Comparison of ENCODE assay signal across 16 cellular contexts in genomic region chr9:92911496-92912475, GRCh38. TPM values are rescaled to one million over a fixed set of nuclear protein-coding genes. Genes with fewer than 3 reads are reported as not detected.
A peak's percentile ranks its signal among the peaks of the same experiment; 100 is the strongest.
DNase-seq lines count a peak whose midpoint lies in the region; ATAC-seq and TF ChIP-seq lines count a peak whose summit lies in the region.
"Had no signal": no experiment of that assay in that cellular context is flagged by ENCODE, and none has a peak within 500 bp of the region (broad histone marks: within the 10 kb centered on the region; RNA-seq: fewer than 3 reads in every experiment).

No MANE protein-coding gene starts in this region.

- H3K4me2 ChIP-seq in mesenchymal stem cell (ENCODE audit: low read length, poor library complexity, severe bottlenecking) = no peak overlapping the region

- no peak overlapping the region for H2BK120ac ChIP-seq in mesenchymal stem cell (ENCODE audit: low read depth, low read length)

- H3K18ac ChIP-seq in mesenchymal stem cell (ENCODE audit: low read depth in 1 of 2, low read length in 2 of 2) = peak overlapping the region in 1 of 2 experiments; percentile 34

- no peak overlapping the region for H2BK5ac ChIP-seq in mesenchymal stem cell (ENCODE audit: low read depth, low read length, poor library complexity, severe bottlenecking)

- no peak for TF ChIP-seq CTCF in psoas muscle (IDR thresholded peaks at IDR 0.05)

- H3K9ac ChIP-seq in mesenchymal stem cell (ENCODE audit: low read length) = no peak overlapping the region
- H3K9ac ChIP-seq: BLaER1 treated with 17β-estradiol and CSF1 and Interleukin-3, amounts not matched to agents 10 nM and 100 nM had no signal

- intact Hi-C loops in psoas muscle (cut with DNase I) = no loop called here

- no peak overlapping the region for H2AK5ac ChIP-seq in mesenchymal stem cell (ENCODE audit: low read length, severe bottlenecking)

- H3K27ac ChIP-seq in mesenchymal stem cell (ENCODE audit: low read length, poor library complexity, severe bottlenecking) (no peak overlapping the region), psoas muscle (no peak overlapping the region)
- H3K27ac ChIP-seq: ascending aorta; BLaER1 treated with 17β-estradiol and CSF1 and Interleukin-3, amounts not matched to agents 10 nM and 100 nM; prostate gland; SJSA1 had no signal

- no peak overlapping the region for H3K4me3 ChIP-seq in MG63
- H3K4me3 ChIP-seq in mesenchymal stem cell (ENCODE audit: insufficient read depth in 1 of 2, low read depth in 1 of 2, low read length in 2 of 2) = no peak overlapping the region
- H3K4me3 ChIP-seq in psoas muscle = no peak overlapping the region
- H3K4me3 ChIP-seq: ascending aorta; BLaER1 treated with 17β-estradiol and CSF1 and Interleukin-3, amounts not matched to agents 10 nM and 100 nM; prostate gland; SJSA1 had no signal

- no peaks in the 10 kb centered on the region for H3K27me3 ChIP-seq in MG63
- H3K27me3 ChIP-seq in mesenchymal stem cell (ENCODE audit: control insufficient read depth in 1 of 2, insufficient read depth in 1 of 2, low read length in 2 of 2) = peaks cover 20 to 40% of the 10 kb centered on the region in 2 experiments
- peaks cover 0 to 2% (median 0%) of the 10 kb centered on the region in 3 donors for H3K27me3 ChIP-seq in psoas muscle (ENCODE audit: insufficient read depth in 3 of 3, low read length in 2 of 3)
- H3K27me3 ChIP-seq: ascending aorta; BLaER1 treated with 17β-estradiol and CSF1 and Interleukin-3, amounts not matched to agents 10 nM and 100 nM had no signal

- WGBS in mesenchymal stem cell = 73% methylated on average over 9 of the region's 11 CpGs
- WGBS in psoas muscle, 3 donors = 37 to 47% (median 37%) methylated on average over 11 of the region's 11 CpGs

- H3K23ac ChIP-seq in mesenchymal stem cell (ENCODE audit: low read length in 2 of 2) = no peak overlapping the region

- H3K4ac ChIP-seq in mesenchymal stem cell (ENCODE audit: low read depth in 1 of 2, low read length in 2 of 2) = no peak overlapping the region

- no peak for ATAC-seq in GM21515 (IDR thresholded peaks at IDR 0.05; ENCODE audit: unreplicated experiment)
- ATAC-seq in psoas muscle = no peak

- H3K4me1 ChIP-seq in mesenchymal stem cell (ENCODE audit: control insufficient read depth, insufficient read depth, low read depth, low read length) = no peaks in the 10 kb centered on the region
- no peaks in the 10 kb centered on the region for H3K4me1 ChIP-seq in psoas muscle
- H3K4me1 ChIP-seq: ascending aorta, prostate gland had no signal

- peak; percentile 84 for DNase-seq in COLO829 (ENCODE audit: low spot score)
- DNase-seq in MG63 = peak; percentile 59
- peak; percentile 12 for DNase-seq in brain pericyte (ENCODE audit: low read depth, low spot score)
- DNase-seq in mesenchymal stem cell = peak; percentile 16
- DNase-seq in activated CD4-positive, alpha-beta T cell treated with anti-CD3 and anti-CD28 coated beads, Interleukin-2, amount 50 U/mL, for 4 hours = no peak
- DNase-seq in DMS114 treated with DMSO at 0.1 percent for 48 hours (lab: John Stamatoyannopoulos, UW; ENCODE audit: unreplicated experiment) = no peak
- DNase-seq in psoas muscle = no peak
- DNase-seq: activated T-cell treated with anti-CD3 and anti-CD28 coated beads, Interleukin-2, amount 50 U/mL, for 1 hour; Kasumi-1; mesendoderm; NK-92 treated with Interleukin-12 subunit alpha and Interleukin-12 subunit beta, amount 100 ng/mL, for 24 hours had no signal

- no peak overlapping the region for H3K14ac ChIP-seq in mesenchymal stem cell (ENCODE audit: low read length in 2 of 2)

- H4K91ac ChIP-seq in mesenchymal stem cell (ENCODE audit: low read length) = no peak overlapping the region

- H3K36me3 ChIP-seq in MG63 (no peaks in the 10 kb centered on the region), mesenchymal stem cell (ENCODE audit: control insufficient read depth in 1 of 2, insufficient read depth in 2 of 2, low read depth in 1 of 2, low read length in 2 of 2) (no peaks in the 10 kb centered on the region), psoas muscle (ENCODE audit: insufficient read depth in 1 of 2, low read depth in 1 of 2) (no peaks in the 10 kb centered on the region)
- H3K36me3 ChIP-seq: ascending aorta; BLaER1 treated with 17β-estradiol and CSF1 and Interleukin-3, amounts not matched to agents 10 nM and 100 nM; prostate gland; SJSA1 had no signal

- no peak overlapping the region for H2BK15ac ChIP-seq in mesenchymal stem cell (ENCODE audit: low read depth, poor library complexity, severe bottlenecking)

- no peak overlapping the region for H4K8ac ChIP-seq in mesenchymal stem cell (ENCODE audit: low read length)

- H2AFZ ChIP-seq in mesenchymal stem cell (ENCODE audit: low read depth, low read length) = no peak overlapping the region

- H3K9me3 ChIP-seq in MG63 = no peaks in the 10 kb centered on the region
- no peaks in the 10 kb centered on the region for H3K9me3 ChIP-seq in mesenchymal stem cell (ENCODE audit: control insufficient read depth, low read length)
- H3K9me3 ChIP-seq in psoas muscle = no peaks in the 10 kb centered on the region
- H3K9me3 ChIP-seq: ascending aorta; BLaER1 treated with 17β-estradiol and CSF1 and Interleukin-3, amounts not matched to agents 10 nM and 100 nM; prostate gland; SJSA1 had no signal

- no peak overlapping the region for H2BK12ac ChIP-seq in mesenchymal stem cell (ENCODE audit: low read length in 2 of 2)

- no peaks in the 10 kb centered on the region for H3K79me1 ChIP-seq in mesenchymal stem cell (replicated peaks; ENCODE audit: low read length, poor library complexity, severe bottlenecking)

RNA-seq across cellular contexts. Expression of gene ZNF484, which starts 33.9 kb away (rescaled TPM):
- 5.1 and 6.5 TPM in 2 replicates for total RNA-seq in MG63 (2014; rRNA removed; shearing (Covaris generic); ENCODE audit: low replicate concordance)
- 2.7 TPM for polyA plus RNA-seq in mesenchymal stem cell (2013, experiment 1 of 2)
- polyA plus RNA-seq in mesenchymal stem cell (2013, experiment 2 of 2) = 2.3 TPM
- 1 to 10 TPM; 3.9 to 6.1 (median 4.2) TPM for total RNA-seq in psoas muscle
- polyA plus RNA-seq in psoas muscle = 1 to 10 TPM in 2 of 3 donors, under 1 TPM in 1; 0.79 to 2.6 (median 1.0) TPM

RNA-seq across cellular contexts. Expression of gene FGD3, which starts 35.5 kb away (rescaled TPM):
- total RNA-seq in MG63 (2014; rRNA removed; shearing (Covaris generic); ENCODE audit: low replicate concordance) = not detected in 2 replicates
- not detected for polyA plus RNA-seq in mesenchymal stem cell (2013, experiment 1 of 2)
- not detected for polyA plus RNA-seq in mesenchymal stem cell (2013, experiment 2 of 2)
- 1 to 10 TPM; 1.2 to 2.5 (median 1.8) TPM for total RNA-seq in psoas muscle
- polyA plus RNA-seq in psoas muscle = under 1 TPM; 0.45 to 0.68 (median 0.58) TPM
- total RNA-seq: SJSA1 had no signal

Comparison
In these comparisons a context has a peak if more than half of its experiments do, and no peak if none do; other contexts are left out.
1. DNase-seq: peak in COLO829 (single experiment), MG63 (single experiment), brain pericyte (single experiment) and mesenchymal stem cell (single experiment); none in activated CD4-positive, alpha-beta T cell treated with anti-CD3 and anti-CD28 coated beads, Interleukin-2, amount 50 U/mL, for 4 hours (0 of 2), DMS114 treated with DMSO at 0.1 percent for 48 hours (single experiment) and psoas muscle (0 of 2).